14 cellular contexts compared by ENCODE assay signal in the genomic region with DNA sequence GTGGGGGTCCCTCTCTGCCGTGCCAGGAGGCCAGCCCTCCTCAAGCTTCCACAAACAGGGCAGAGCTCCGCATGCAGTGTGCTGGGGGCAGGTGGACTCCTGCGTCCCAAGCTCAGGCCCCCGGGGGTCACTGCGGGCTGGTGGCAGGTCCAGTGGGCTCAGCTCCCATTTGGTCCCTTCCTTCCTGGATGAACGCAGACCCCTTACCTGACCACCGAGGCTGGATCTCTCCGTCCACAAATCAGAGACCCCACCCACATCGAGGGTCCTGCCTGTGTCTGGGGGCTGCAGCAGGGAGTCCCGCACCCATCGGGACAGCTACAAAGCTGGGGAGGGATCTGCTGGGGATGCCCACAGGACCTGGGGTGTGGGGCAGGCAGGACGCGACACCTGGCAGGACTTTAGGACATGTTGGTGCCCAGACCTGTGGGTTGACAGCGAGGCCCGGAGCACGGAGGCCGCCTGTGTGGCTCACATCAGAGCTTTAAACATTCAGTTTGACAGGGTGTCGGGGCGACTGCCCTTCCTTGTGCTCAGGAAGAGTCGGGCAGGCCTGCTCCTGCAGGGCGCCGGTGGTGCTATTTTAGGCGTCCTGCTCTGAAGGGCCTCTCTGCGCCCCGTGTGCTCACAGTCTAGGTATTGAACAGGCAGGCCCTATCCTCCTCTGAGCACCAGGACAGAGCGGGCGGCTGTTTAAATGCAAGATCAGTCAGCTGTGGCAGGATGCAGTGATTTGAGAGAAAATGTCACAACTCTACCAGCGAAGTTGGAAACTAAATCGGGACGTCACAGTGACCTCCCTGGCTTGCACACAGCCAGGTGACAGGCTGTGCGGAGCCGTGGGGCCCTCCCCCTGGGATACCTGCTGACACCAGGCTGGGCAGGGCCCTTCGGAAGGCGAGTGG. TPM values are rescaled to one million over a fixed set of nuclear protein-coding genes. Genes with fewer than 3 reads are reported as not detected.
DNase-seq lines count a peak whose midpoint lies in the region; ATAC-seq, FAIRE-seq and TF ChIP-seq lines count a peak whose summit lies in the region.
"Had no signal": no experiment of that assay in that cellular context is flagged by ENCODE, and none has a peak within 500 bp of the region (broad histone marks: within the 10 kb centered on the region; RNA-seq: fewer than 3 reads in every experiment).

No MANE protein-coding gene starts in this region.

- no peak overlapping the region for H3K9ac ChIP-seq in HepG2 (ENCODE audit: insufficient read depth, low read depth, low read length)
- H3K9ac ChIP-seq in parathyroid adenoma, result no peak overlapping the region
- H3K9ac ChIP-seq: KMS-11 had no signal

- no peak overlapping the region for H3K27ac Mint-ChIP-seq in activated naive CD4-positive, alpha-beta T cell treated with anti-CD3 and anti-CD28 coated beads, Interleukin-2, amount 10 ng/mL, durations not matched to agents 7 days and 5 days
- H3K27ac Mint-ChIP-seq: CD8-positive, alpha-beta T cell; GM23338 had no signal

- H3K36me3 ChIP-seq in right lobe of liver, result no peaks in the 10 kb centered on the region
- no peaks in the 10 kb centered on the region for H3K36me3 ChIP-seq in HepG2 (replicated peaks in 1 of 2; ENCODE audit: control insufficient read depth in 1 of 2, insufficient read depth in 2 of 2, low read length in 2 of 2)
- no peaks in the 10 kb centered on the region for H3K36me3 ChIP-seq in parathyroid adenoma (ENCODE audit: control insufficient read depth, insufficient read depth, low read length)
- no peaks in the 10 kb centered on the region for H3K36me3 ChIP-seq in transverse colon

- no peak overlapping the region for H3K4me3 ChIP-seq in right lobe of liver
- H3K4me3 ChIP-seq in HepG2 (replicated peaks in 1 of 3; ENCODE audit: insufficient read depth in 1 of 3, low read depth in 2 of 3, low read length in 3 of 3), result no peak overlapping the region
- no peak overlapping the region for H3K4me3 ChIP-seq in parathyroid adenoma (ENCODE audit: low read depth, low read length)
- no peak overlapping the region for H3K4me3 ChIP-seq in transverse colon
- H3K4me3 ChIP-seq: GM23338 had no signal

- H3K4me2 ChIP-seq in HepG2 (ENCODE audit: low read depth, low read length), result no peak overlapping the region
- no peak overlapping the region for H3K4me2 ChIP-seq in parathyroid adenoma (ENCODE audit: low read length)
- H3K4me2 ChIP-seq: GM23338, KMS-11 had no signal

- H3K36me3 Mint-ChIP-seq in activated naive CD4-positive, alpha-beta T cell treated with anti-CD3 and anti-CD28 coated beads, Interleukin-2, amount 10 ng/mL, durations not matched to agents 7 days and 5 days, result no peaks in the 10 kb centered on the region

- DNase-seq in right lobe of liver, result peak in 2 of 3 donors; percentile 42 to 45
- DNase-seq in HepG2 (ENCODE audit: low spot score), result no peak
- DNase-seq in kidney tubule cell (ENCODE audit: low spot score), result peak; percentile 6
- DNase-seq in activated naive CD4-positive, alpha-beta T cell treated with anti-CD3 and anti-CD28 coated beads, Interleukin-2, amount 10 ng/mL, durations not matched to agents 7 days and 5 days, result no peak
- no peak for DNase-seq in transverse colon
- no peak for DNase-seq in kidney glomerular epithelial cell (lab: John Stamatoyannopoulos, UW)
- DNase-seq: ACHN; CD8-positive, alpha-beta T cell; NCI-H1694; NCI-H446 treated with DMSO at 0.1 percent for 48 hours; NCI-H774 had no signal

- H3K9me3 Mint-ChIP-seq in activated naive CD4-positive, alpha-beta T cell treated with anti-CD3 and anti-CD28 coated beads, Interleukin-2, amount 10 ng/mL, durations not matched to agents 7 days and 5 days, result no peaks in the 10 kb centered on the region
- H3K9me3 Mint-ChIP-seq: CD8-positive, alpha-beta T cell; GM23338 had no signal

- H3K9me3 ChIP-seq in right lobe of liver, result no peaks in the 10 kb centered on the region
- no peaks in the 10 kb centered on the region for H3K9me3 ChIP-seq in HepG2 (ENCODE audit: low read length)
- no peaks in the 10 kb centered on the region for H3K9me3 ChIP-seq in parathyroid adenoma (ENCODE audit: control insufficient read depth, low read length)
- no peaks in the 10 kb centered on the region for H3K9me3 ChIP-seq in transverse colon

- in situ Hi-C loops in HepG2 (cut with HindIII; ENCODE audit: extremely low pct_ligation_motif_present, low pct_unique_long_range_greater_than_20kb) (no loop called here), transverse colon (cut with MboI; ENCODE audit: low pct_ligation_motif_present in 1 of 4, low pct_unique_long_range_greater_than_20kb in 1 of 4, low sequenced_read_pairs in 3 of 4) (no loop called here)

- no peak overlapping the region for H2AFZ ChIP-seq in HepG2 (ENCODE audit: low read length)
- H2AFZ ChIP-seq in parathyroid adenoma, result peak overlapping the region; percentile 26
- H2AFZ ChIP-seq: GM23338 had no signal

- peaks cover 16% of the 10 kb centered on the region for H3K4me1 Mint-ChIP-seq in activated naive CD4-positive, alpha-beta T cell treated with anti-CD3 and anti-CD28 coated beads, Interleukin-2, amount 10 ng/mL, durations not matched to agents 7 days and 5 days

- FAIRE-seq in HepG2 (lab: Jason Lieb, UNC), result no peak

- TF ChIP-seq CTCF in right lobe of liver (IDR thresholded peaks at IDR 0.05) (no peak), HepG2 (CRISPR knock-in tag; IDR thresholded peaks at IDR 0.05) (no peak), parathyroid adenoma (IDR thresholded peaks at IDR 0.05) (no peak), transverse colon (IDR thresholded peaks at IDR 0.05) (no peak)

- no peak overlapping the region for H3K27ac ChIP-seq in right lobe of liver
- no peak overlapping the region for H3K27ac ChIP-seq in HepG2 (ENCODE audit: extremely low read length, insufficient read depth, low read length)
- peak overlapping the region; percentile 40 for H3K27ac ChIP-seq in parathyroid adenoma
- H3K27ac ChIP-seq in transverse colon, result no peak overlapping the region
- H3K27ac ChIP-seq: KMS-11 had no signal

- CTCF ChIA-PET in HepG2 (lab: Yijun Ruan, JAX; ENCODE audit: low intra/inter-chr PET ratio, low total read pairs), result no interaction called here
- CTCF ChIA-PET in activated naive CD4-positive, alpha-beta T cell treated with anti-CD3 and anti-CD28 coated beads, Interleukin-2, amount 10 ng/mL, durations not matched to agents 7 days and 5 days (lab: Charles Lee), result interaction anchor here (0.6 kb wide), 1 partner anchor 656 kb away, joined by 3 read pairs; no protein-coding TSS in a partner anchor

- POLR2A ChIA-PET in HepG2 (lab: Yijun Ruan, JAX), result no interaction called here

- ATAC-seq in right lobe of liver (no peak), HepG2 (no peak)
- ATAC-seq: CD8-positive, alpha-beta T cell; GM23338 had no signal

- no peak for TF ChIP-seq EP300 in HepG2 (IDR thresholded peaks at IDR 0.05; ENCODE audit: low read depth in 2 of 2, low read length in 2 of 2)
- TF ChIP-seq EP300 in HepG2 (CRISPR knock-in tag; IDR thresholded peaks at IDR 0.05; ENCODE audit: borderline replicate concordance), result no peak
- no peak for TF ChIP-seq EP300 in transverse colon (IDR thresholded peaks at IDR 0.05; ENCODE audit: low read depth)

- H3K4me3 Mint-ChIP-seq in activated naive CD4-positive, alpha-beta T cell treated with anti-CD3 and anti-CD28 coated beads, Interleukin-2, amount 10 ng/mL, durations not matched to agents 7 days and 5 days, result no peak overlapping the region
- H3K4me3 Mint-ChIP-seq: CD8-positive, alpha-beta T cell; GM23338 had no signal

- intact Hi-C loops in right lobe of liver (cut with DNase I), result no loop called here
- intact Hi-C loops in HepG2 (cut with micrococcal nuclease; ENCODE audit: unreplicated experiment), result no loop called here
- intact Hi-C loops in transverse colon (cut with DNase I; ENCODE audit: low total_unique reads), result no loop called here

- 65% methylated on average over 6 of the region's 34 CpGs for WGBS in right lobe of liver (ENCODE audit: insufficient coverage, low coverage, low lambda C conversion rate, missing lambda C conversion rate)
- WGBS in HepG2 (ENCODE audit: low lambda C conversion rate), result 37% methylated on average over 5 of the region's 34 CpGs
- WGBS in transverse colon (ENCODE audit: low coverage in 1 of 2), 2 donors, result 86% methylated on average over 30 of the region's 34 CpGs; no CpG with 5 or more reads in 1 of the 2 donors

- no peaks in the 10 kb centered on the region for H3K79me2 ChIP-seq in HepG2 (ENCODE audit: insufficient read depth, low read length)
- no peaks in the 10 kb centered on the region for H3K79me2 ChIP-seq in parathyroid adenoma

- H3K27me3 Mint-ChIP-seq in activated naive CD4-positive, alpha-beta T cell treated with anti-CD3 and anti-CD28 coated beads, Interleukin-2, amount 10 ng/mL, durations not matched to agents 7 days and 5 days, result peaks cover 8% of the 10 kb centered on the region

- H4K20me1 ChIP-seq in HepG2 (ENCODE audit: insufficient read depth, low read length), result 0 out of 2 replicates have a peak, but pooled peaks cover 4% of the 10 kb centered on the region

- peaks cover 0 to 3% (median 0%) of the 10 kb centered on the region in 4 donors for H3K4me1 ChIP-seq in right lobe of liver
- H3K4me1 ChIP-seq in HepG2 (ENCODE audit: insufficient read depth, low read length), result peaks cover 6% of the 10 kb centered on the region
- peaks cover 19% of the 10 kb centered on the region for H3K4me1 ChIP-seq in parathyroid adenoma
- H3K4me1 ChIP-seq in transverse colon, result peaks cover 0 to 8% (median 2%) of the 10 kb centered on the region in 4 donors

- no TSS peak for BruUV-seq in HepG2 (replicated peaks; lab: Mats Ljungman, UMichigan)

- no peak for TF ChIP-seq RAD21 in HepG2 (CRISPR knock-in tag; IDR thresholded peaks at IDR 0.05)

- no peak for TF ChIP-seq POLR2A in right lobe of liver (IDR thresholded peaks at IDR 0.05)
- TF ChIP-seq POLR2A in HepG2 (IDR thresholded peaks at IDR 0.05; ENCODE audit: insufficient read depth in 1 of 2, low read depth in 2 of 2, low read length in 2 of 2), result no peak
- no peak for TF ChIP-seq POLR2A in transverse colon (IDR thresholded peaks at IDR 0.05)

- H3K27me3 ChIP-seq in right lobe of liver (peaks cover 0 to 3% of the 10 kb centered on the region in 2 donors), HepG2 (ENCODE audit: control insufficient read depth in 1 of 2, insufficient read depth in 2 of 2, low read length in 2 of 2) (peaks cover 9 to 63% of the 10 kb centered on the region in 2 experiments; a peak in 3 of 5 replicates), parathyroid adenoma (ENCODE audit: control insufficient read depth, insufficient read depth, low read length) (no peaks in the 10 kb centered on the region), transverse colon (peaks cover 4% of the 10 kb centered on the region)

RNA-seq across cellular contexts. Expression of gene CFAP46, which starts 15.9 kb away (rescaled TPM):
- total RNA-seq in right lobe of liver (under 1 TPM; 0.16 to 0.67 (median 0.32) TPM), HepG2 (2016; rRNA removed; fragmentation: Illumina TruSeq; extraction: Trizol) (0.74 and 0.84 TPM in 2 replicates), transverse colon (not detected)
- not detected in 2 replicates for total RNA-seq in HepG2 (2016; cell fraction: cytosol; rRNA removed; fragmentation: Illumina TruSeq; extraction: Trizol; ENCODE audit: low read depth)
- total RNA-seq in HepG2 (2016; cell fraction: insoluble cytoplasmic fraction; rRNA removed; fragmentation: Illumina TruSeq; extraction: Trizol), result 0.87 and 1.1 TPM in 2 replicates
- total RNA-seq in HepG2 (2016; cell fraction: membrane; rRNA removed; fragmentation: Illumina TruSeq; extraction: Trizol), result 0.21 and 0.34 TPM in 2 replicates
- 0.53 and 1.3 TPM in 2 replicates for total RNA-seq in HepG2 (2016; cell fraction: nucleus; rRNA removed; fragmentation: Illumina TruSeq; extraction: Trizol)
- polyA plus RNA-seq in HepG2 (2011; rRNA removed), result 0.10 and 0.24 TPM in 2 replicates
- polyA plus RNA-seq in HepG2 (2011; cell fraction: cytosol; rRNA removed), result 0.13 and 0.19 TPM in 2 replicates
- 0.05 and 0.27 TPM in 2 replicates for polyA plus RNA-seq in HepG2 (2011; cell fraction: nucleus; rRNA removed)
- polyA plus RNA-seq in HepG2 (2012), result 0.12 and 0.16 TPM in 2 replicates
- polyA plus RNA-seq in HepG2 (2016; cell fraction: cytosol; fragmentation: Illumina TruSeq; extraction: Trizol; ENCODE audit: low read depth), result 0.18 and 0.26 TPM in 2 replicates
- polyA plus RNA-seq in HepG2 (2016; cell fraction: insoluble cytoplasmic fraction; fragmentation: Illumina TruSeq; extraction: Trizol; ENCODE audit: low read depth), result 0.86 and 1.2 TPM in 2 replicates
- polyA plus RNA-seq in HepG2 (2016; cell fraction: membrane; fragmentation: Illumina TruSeq; extraction: Trizol; ENCODE audit: low read depth), result 0.33 and 0.34 TPM in 2 replicates
- 0.60 and 0.65 TPM in 2 replicates for polyA plus RNA-seq in HepG2 (2016; cell fraction: nucleus; fragmentation: Illumina TruSeq; extraction: Trizol; ENCODE audit: insufficient read depth, low read depth)
- 0.06 TPM in 1 of 2 replicates, not detected in the other for polyA minus RNA-seq in HepG2 (2011; rRNA and poly(A)+ RNA removed; ENCODE audit: low replicate concordance)
- polyA minus RNA-seq in HepG2 (2011; cell fraction: cytosol; rRNA and poly(A)+ RNA removed), result not detected in 2 replicates
- polyA minus RNA-seq in HepG2 (2011; cell fraction: nucleus; rRNA and poly(A)+ RNA removed), result 0.26 TPM in 1 of 2 replicates, not detected in the other
- total RNA-seq: CD8-positive, alpha-beta T cell had no signal

Comparison
In these comparisons a context has a peak if more than half of its experiments do, and no peak if none do; other contexts are left out.
1. DNase-seq: peak in right lobe of liver (2 of 3) and kidney tubule cell (single experiment); none in HepG2 (single experiment), activated naive CD4-positive, alpha-beta T cell treated with anti-CD3 and anti-CD28 coated beads, Interleukin-2, amount 10 ng/mL, durations not matched to agents 7 days and 5 days (single experiment), transverse colon (single experiment) and kidney glomerular epithelial cell (single experiment).